17 cellular contexts compared by ENCODE assay signal in genomic region chr16:88050952-88051660, GRCh38.
A peak's percentile ranks its signal among the peaks of the same experiment; 100 is the strongest.
DNase-seq lines count a peak whose midpoint lies in the region; ATAC-seq, FAIRE-seq and TF ChIP-seq lines count a peak whose summit lies in the region.
"Had no signal": no experiment of that assay in that cellular context is flagged by ENCODE, and none has a peak within 500 bp of the region (broad histone marks: within the 10 kb centered on the region; RNA-seq: fewer than 3 reads in every experiment).

No MANE protein-coding gene starts in this region.

- no peak for TF ChIP-seq RAD21 in HepG2 (CRISPR knock-in tag; IDR thresholded peaks at IDR 0.05)

- H3K4me2 ChIP-seq in HepG2 (ENCODE audit: low read depth, low read length) = no peak overlapping the region

- in situ Hi-C loops in HepG2 (cut with HindIII; ENCODE audit: extremely low pct_ligation_motif_present, low pct_unique_long_range_greater_than_20kb) = no loop called here

- H3K9me3 ChIP-seq in HepG2 (ENCODE audit: low read length) = no peaks in the 10 kb centered on the region
- no peaks in the 10 kb centered on the region for H3K9me3 ChIP-seq in right lobe of liver
- no peaks in the 10 kb centered on the region for H3K9me3 ChIP-seq in kidney (ENCODE audit: control insufficient read depth in 1 of 2, low read length in 2 of 2)
- H3K9me3 ChIP-seq in sigmoid colon = no peaks in the 10 kb centered on the region
- H3K9me3 ChIP-seq: BE2C had no signal

- no peaks in the 10 kb centered on the region for H4K20me1 ChIP-seq in HepG2 (ENCODE audit: insufficient read depth, low read length)

- CTCF ChIA-PET in HepG2 (lab: Yijun Ruan, JAX; ENCODE audit: low intra/inter-chr PET ratio, low total read pairs) (no interaction called here), Calu3 (lab: Charles Lee) (interaction anchor here (1.2 kb wide), 1 partner anchor 87 kb away, joined by 3 read pairs; no protein-coding TSS in a partner anchor)

- H3K4me3 Mint-ChIP-seq in Calu3 (ENCODE audit: low read depth, unreplicated experiment) = no peak overlapping the region
- H3K4me3 Mint-ChIP-seq in stimulated activated memory B cell treated with anti-CD40 and anti-IgM and Interleukin-4, amounts not matched to agents 10 μg/mL and 1 μg/mL and 100 μg/mL, for 72 hours = no peak overlapping the region
- H3K4me3 Mint-ChIP-seq: CD8-positive, alpha-beta T cell; H9 had no signal

- FAIRE-seq in HepG2 (lab: Jason Lieb, UNC) (no peak), kidney (lab: Jason Lieb, UNC) (no peak)
- FAIRE-seq: A204.1, GM12892 had no signal

- no peak for ATAC-seq in HepG2
- no peak for ATAC-seq in right lobe of liver
- no peak for ATAC-seq in stimulated activated memory B cell treated with anti-CD40 and anti-IgM and Interleukin-4, amounts not matched to agents 10 μg/mL and 1 μg/mL and 100 μg/mL, for 72 hours
- ATAC-seq: CD8-positive, alpha-beta T cell had no signal

- no peak overlapping the region for H3K27ac ChIP-seq in HepG2 (ENCODE audit: extremely low read length, insufficient read depth, low read length)
- no peak overlapping the region for H3K27ac ChIP-seq in right lobe of liver
- H3K27ac ChIP-seq in kidney (ENCODE audit: low read depth in 2 of 2, low read length in 2 of 2) = no peak overlapping the region
- H3K27ac ChIP-seq in sigmoid colon = no peak overlapping the region
- H3K27ac ChIP-seq: C4-2B had no signal

- H3K9me3 Mint-ChIP-seq in Calu3 (ENCODE audit: low read depth, unreplicated experiment) = no peaks in the 10 kb centered on the region
- no peaks in the 10 kb centered on the region for H3K9me3 Mint-ChIP-seq in stimulated activated memory B cell treated with anti-CD40 and anti-IgM and Interleukin-4, amounts not matched to agents 10 μg/mL and 1 μg/mL and 100 μg/mL, for 72 hours
- H3K9me3 Mint-ChIP-seq: CD8-positive, alpha-beta T cell; H9 had no signal

- no peaks in the 10 kb centered on the region for H3K27me3 ChIP-seq in HepG2 (ENCODE audit: control insufficient read depth in 1 of 2, insufficient read depth in 2 of 2, low read length in 2 of 2)
- H3K27me3 ChIP-seq in right lobe of liver = no peaks in the 10 kb centered on the region
- no peaks in the 10 kb centered on the region for H3K27me3 ChIP-seq in sigmoid colon
- H3K27me3 ChIP-seq: BE2C had no signal

- POLR2A ChIA-PET in HepG2 (lab: Yijun Ruan, JAX) = no interaction called here

- WGBS in HepG2 (ENCODE audit: low lambda C conversion rate) = 98% methylated on average over 22 of the region's 22 CpGs
- WGBS in right lobe of liver (ENCODE audit: insufficient coverage, low coverage, low lambda C conversion rate, missing lambda C conversion rate) = 84% methylated on average over 3 of the region's 22 CpGs
- WGBS in sigmoid colon, 2 donors = 97 to 98% methylated on average over 22 of the region's 22 CpGs

- DNase-seq in HepG2 (ENCODE audit: low spot score) (no peak), right lobe of liver (no peak), kidney (peak; percentile 46), sigmoid colon (peak; percentile 34), Calu3 (no peak), SHP77 treated with DMSO at 0.1 percent for 48 hours (lab: John Stamatoyannopoulos, UW) (no peak)
- DNase-seq: BE2C; CD8-positive, alpha-beta T cell; COR-L47; DND-41; GDM1; GOT3; H9 had no signal

- BruUV-seq in HepG2 (replicated peaks; lab: Mats Ljungman, UMichigan) (no TSS peak), Calu3 (replicated peaks; lab: Mats Ljungman, UMichigan) (no TSS peak)

- peaks cover 10% of the 10 kb centered on the region for H3K4me1 ChIP-seq in HepG2 (ENCODE audit: insufficient read depth, low read length)
- H3K4me1 ChIP-seq in right lobe of liver = no peaks in the 10 kb centered on the region
- H3K4me1 ChIP-seq in kidney (ENCODE audit: control insufficient read depth in 1 of 2, insufficient read depth in 1 of 2, low read depth in 1 of 2, low read length in 2 of 2) = no peaks in the 10 kb centered on the region
- no peaks in the 10 kb centered on the region for H3K4me1 ChIP-seq in sigmoid colon

- no peak overlapping the region for H3K4me3 ChIP-seq in HepG2 (replicated peaks in 1 of 3; ENCODE audit: insufficient read depth in 1 of 3, low read depth in 2 of 3, low read length in 3 of 3)
- no peak overlapping the region for H3K4me3 ChIP-seq in right lobe of liver
- no peak overlapping the region for H3K4me3 ChIP-seq in kidney (ENCODE audit: low read length in 2 of 2)
- no peak overlapping the region for H3K4me3 ChIP-seq in sigmoid colon

- no peaks in the 10 kb centered on the region for H3K79me2 ChIP-seq in HepG2 (ENCODE audit: insufficient read depth, low read length)

- TF ChIP-seq CTCF in HepG2 (CRISPR knock-in tag; IDR thresholded peaks at IDR 0.05) = no peak
- no peak for TF ChIP-seq CTCF in right lobe of liver (IDR thresholded peaks at IDR 0.05)
- TF ChIP-seq CTCF in kidney (IDR thresholded peaks at IDR 0.05; ENCODE audit: borderline replicate concordance, extremely low read depth, insufficient read depth) = no peak
- no peak for TF ChIP-seq CTCF in sigmoid colon (IDR thresholded peaks at IDR 0.05)
- no peak for TF ChIP-seq CTCF in Calu3 (IDR thresholded peaks at IDR 0.05; ENCODE audit: unreplicated experiment)

- H3K27me3 Mint-ChIP-seq in Calu3 (ENCODE audit: unreplicated experiment) = no peaks in the 10 kb centered on the region
- H3K27me3 Mint-ChIP-seq in stimulated activated memory B cell treated with anti-CD40 and anti-IgM and Interleukin-4, amounts not matched to agents 10 μg/mL and 1 μg/mL and 100 μg/mL, for 72 hours = no peaks in the 10 kb centered on the region

- H3K4me1 Mint-ChIP-seq in Calu3 (ENCODE audit: low read depth, unreplicated experiment) = no peaks in the 10 kb centered on the region
- H3K4me1 Mint-ChIP-seq in stimulated activated memory B cell treated with anti-CD40 and anti-IgM and Interleukin-4, amounts not matched to agents 10 μg/mL and 1 μg/mL and 100 μg/mL, for 72 hours = peaks cover 20% of the 10 kb centered on the region

- no peak overlapping the region for H3K27ac Mint-ChIP-seq in Calu3 (ENCODE audit: unreplicated experiment)
- no peak overlapping the region for H3K27ac Mint-ChIP-seq in stimulated activated memory B cell treated with anti-CD40 and anti-IgM and Interleukin-4, amounts not matched to agents 10 μg/mL and 1 μg/mL and 100 μg/mL, for 72 hours
- H3K27ac Mint-ChIP-seq: CD8-positive, alpha-beta T cell; H9 had no signal

- H3K36me3 ChIP-seq in HepG2 (replicated peaks in 1 of 2; ENCODE audit: control insufficient read depth in 1 of 2, insufficient read depth in 2 of 2, low read length in 2 of 2) = peaks cover 4% of the 10 kb centered on the region in 2 experiments; a peak in 4 of 5 replicates
- peaks cover 0 to 16% (median 0%) of the 10 kb centered on the region in 4 donors for H3K36me3 ChIP-seq in right lobe of liver
- peaks cover 5 to 6% of the 10 kb centered on the region in 2 donors for H3K36me3 ChIP-seq in kidney (ENCODE audit: control insufficient read depth in 1 of 2, insufficient read depth in 2 of 2, low read length in 2 of 2)
- peaks cover 0 to 26% (median 5%) of the 10 kb centered on the region in 4 donors for H3K36me3 ChIP-seq in sigmoid colon

- H3K36me3 Mint-ChIP-seq in Calu3 (ENCODE audit: insufficient read depth, unreplicated experiment) = peaks cover 4% of the 10 kb centered on the region
- H3K36me3 Mint-ChIP-seq in stimulated activated memory B cell treated with anti-CD40 and anti-IgM and Interleukin-4, amounts not matched to agents 10 μg/mL and 1 μg/mL and 100 μg/mL, for 72 hours = peaks cover 24% of the 10 kb centered on the region

- no peak for TF ChIP-seq POLR2A in HepG2 (IDR thresholded peaks at IDR 0.05; ENCODE audit: insufficient read depth in 1 of 2, low read depth in 2 of 2, low read length in 2 of 2)
- TF ChIP-seq POLR2A in right lobe of liver (IDR thresholded peaks at IDR 0.05) = no peak
- no peak for TF ChIP-seq POLR2A in sigmoid colon (IDR thresholded peaks at IDR 0.05)

- TF ChIP-seq EP300 in HepG2 (IDR thresholded peaks at IDR 0.05; ENCODE audit: low read depth in 2 of 2, low read length in 2 of 2) (no peak), HepG2 (CRISPR knock-in tag; IDR thresholded peaks at IDR 0.05; ENCODE audit: borderline replicate concordance) (no peak), sigmoid colon (IDR thresholded peaks at IDR 0.05) (no peak)

- intact Hi-C loops in HepG2 (cut with micrococcal nuclease; ENCODE audit: unreplicated experiment) (no loop called here), right lobe of liver (cut with DNase I) (no loop called here), kidney (cut with DNase I) (no loop called here), sigmoid colon (cut with DNase I) (no loop called here), Calu3 (cut with micrococcal nuclease; ENCODE audit: unreplicated experiment) (no loop called here)

- H2AFZ ChIP-seq in HepG2 (ENCODE audit: low read length) = no peak overlapping the region

- H3K9ac ChIP-seq in HepG2 (ENCODE audit: insufficient read depth, low read depth, low read length) (no peak overlapping the region), kidney (ENCODE audit: low read length in 2 of 2) (no peak overlapping the region)

TF ChIP-seq in HepG2, 621 proteins besides CTCF, POLR2A, EP300 and RAD21:
- TF ChIP-seq AGO2 (optimal IDR thresholded peaks at IDR 0.05; ENCODE audit: low read depth, low read length) (peak; percentile 41), ZNF333 (CRISPR knock-in tag; IDR thresholded peaks at IDR 0.05; ENCODE audit: borderline replicate concordance) (no peak)
TF ChIP-seq in HepG2: peak in this region for 1.

Comparison
In these comparisons a context has a peak if more than half of its experiments do, and no peak if none do; other contexts are left out.
1. DNase-seq: peak in kidney (single experiment) and sigmoid colon (single experiment); none in HepG2 (single experiment), right lobe of liver (0 of 3), Calu3 (single experiment) and SHP77 treated with DMSO at 0.1 percent for 48 hours (single experiment).